In the genomic region with DNA sequence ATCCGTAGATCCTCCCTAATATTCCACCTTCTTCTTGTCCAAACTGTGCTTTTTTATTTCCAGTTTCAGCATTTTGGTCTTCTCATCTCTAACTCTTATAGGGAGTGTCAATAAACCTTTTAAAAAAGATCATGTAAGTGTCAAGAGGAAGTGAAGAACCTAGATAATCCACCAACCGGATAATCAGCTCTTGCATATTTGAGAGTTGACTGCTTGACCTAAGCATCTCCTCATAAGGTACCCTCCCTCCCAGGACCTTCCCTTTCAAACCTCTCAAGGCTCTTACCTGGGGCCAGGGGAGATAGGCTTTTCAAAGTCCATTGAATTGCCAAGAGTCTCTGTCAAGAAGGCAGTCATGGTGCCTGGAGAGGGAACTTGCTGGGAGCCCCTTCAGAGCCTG, we compare ENCODE assay signal across 23 cellular contexts. TPM values are rescaled to one million over a fixed set of nuclear protein-coding genes. Genes with fewer than 3 reads are reported as not detected.
DNase-seq lines count a peak whose midpoint lies in the region; TF ChIP-seq lines count a peak whose summit lies in the region.
"Had no signal": no experiment of that assay in that cellular context is flagged by ENCODE, and none has a peak within 500 bp of the region (broad histone marks: within the 10 kb centered on the region; RNA-seq: fewer than 3 reads in every experiment).

No MANE protein-coding gene starts in this region.

- peak; percentile 44 for DNase-seq in NCI-H526 treated with DMSO at 0.1 percent for 48 hours (lab: John Stamatoyannopoulos, UW)
- DNase-seq in NCI-H526 (lab: John Stamatoyannopoulos, UW) = no peak
- DNase-seq in epithelial cell of prostate (ENCODE audit: low read depth, low spot score) = no peak
- no peak for DNase-seq in vagina (ENCODE audit: extremely low spot score in 2 of 2)
- no peak for DNase-seq in erythroblast (lab: John Stamatoyannopoulos, UW)
- DNase-seq in activated T-helper 2 cell treated with anti-CD3 and anti-CD28 coated beads, Interferon-gamma antibody, Interleukin-2, Interleukin-4, amounts not matched to agents 10 μg/mL and 5 μg/mL and 100 μg/mL, durations not matched to agents 14 hours and 24 hours and 36 hours (ENCODE audit: low spot score) = no peak
- no peak for DNase-seq in NCI-H146 (lab: John Stamatoyannopoulos, UW)
- DNase-seq: activated CD4-positive, alpha-beta T cell treated with anti-CD3 and anti-CD28 coated beads, Interleukin-2, amount 10 ng/mL, durations not matched to agents 24 days and 14 days; activated naive CD4-positive, alpha-beta T cell treated with anti-CD3 and anti-CD28 coated beads for 36 hours; activated T-cell treated with anti-CD3 and anti-CD28 coated beads, Interleukin-2, amount 50 U/mL, for 72 hours; head of caudate nucleus; Kasumi-1; naive thymus-derived CD4-positive, alpha-beta T cell; NCI-H748 treated with DMSO at 0.1 percent for 48 hours; ovary; stimulated activated CD4-positive, alpha-beta T cell treated with anti-CD3 and anti-CD28 coated beads, Interleukin-15, amount 100 ng/mL, for 24 hours; T-helper 17 cell had no signal

- H3K27ac Mint-ChIP-seq in activated T-helper 2 cell treated with anti-CD3 and anti-CD28 coated beads, Interferon-gamma antibody, Interleukin-2, Interleukin-4, amounts not matched to agents 10 μg/mL and 5 μg/mL and 100 μg/mL, durations not matched to agents 14 hours and 24 hours and 36 hours = no peak overlapping the region
- H3K27ac Mint-ChIP-seq: activated CD4-positive, alpha-beta T cell treated with anti-CD3 and anti-CD28 coated beads, Interleukin-2, amount 10 ng/mL, durations not matched to agents 24 days and 14 days; activated naive CD4-positive, alpha-beta T cell treated with anti-CD3 and anti-CD28 coated beads for 36 hours; activated T-cell treated with anti-CD3 and anti-CD28 coated beads, Interleukin-2, amount 50 U/mL, for 72 hours; B cell; naive thymus-derived CD4-positive, alpha-beta T cell; T-helper 17 cell had no signal

- no peak overlapping the region for H3K4me3 Mint-ChIP-seq in activated T-helper 2 cell treated with anti-CD3 and anti-CD28 coated beads, Interferon-gamma antibody, Interleukin-2, Interleukin-4, amounts not matched to agents 10 μg/mL and 5 μg/mL and 100 μg/mL, durations not matched to agents 14 hours and 24 hours and 36 hours (ENCODE audit: low read depth)
- H3K4me3 Mint-ChIP-seq: activated CD4-positive, alpha-beta T cell treated with anti-CD3 and anti-CD28 coated beads, Interleukin-2, amount 10 ng/mL, durations not matched to agents 24 days and 14 days; activated naive CD4-positive, alpha-beta T cell treated with anti-CD3 and anti-CD28 coated beads for 36 hours; activated T-cell treated with anti-CD3 and anti-CD28 coated beads, Interleukin-2, amount 50 U/mL, for 72 hours; B cell; naive thymus-derived CD4-positive, alpha-beta T cell; T-helper 17 cell had no signal

- no peaks in the 10 kb centered on the region for H3K4me1 Mint-ChIP-seq in activated T-helper 2 cell treated with anti-CD3 and anti-CD28 coated beads, Interferon-gamma antibody, Interleukin-2, Interleukin-4, amounts not matched to agents 10 μg/mL and 5 μg/mL and 100 μg/mL, durations not matched to agents 14 hours and 24 hours and 36 hours (ENCODE audit: low read depth)
- H3K4me1 Mint-ChIP-seq: activated CD4-positive, alpha-beta T cell treated with anti-CD3 and anti-CD28 coated beads, Interleukin-2, amount 10 ng/mL, durations not matched to agents 24 days and 14 days; T-helper 17 cell had no signal

- TF ChIP-seq CTCF in parathyroid adenoma (IDR thresholded peaks at IDR 0.05) (no peak), vagina (IDR thresholded peaks at IDR 0.05) (no peak)

- H3K36me3 Mint-ChIP-seq in activated T-helper 2 cell treated with anti-CD3 and anti-CD28 coated beads, Interferon-gamma antibody, Interleukin-2, Interleukin-4, amounts not matched to agents 10 μg/mL and 5 μg/mL and 100 μg/mL, durations not matched to agents 14 hours and 24 hours and 36 hours (ENCODE audit: low read depth) = no peaks in the 10 kb centered on the region
- H3K36me3 Mint-ChIP-seq: naive thymus-derived CD4-positive, alpha-beta T cell had no signal

- no peaks in the 10 kb centered on the region for H3K79me2 ChIP-seq in parathyroid adenoma

- no peak overlapping the region for H2AFZ ChIP-seq in parathyroid adenoma

- TF ChIP-seq POLR2A in vagina (IDR thresholded peaks at IDR 0.05) = no peak
- TF ChIP-seq POLR2A in erythroblast (IDR thresholded peaks at IDR 0.05; ENCODE audit: low read length) = no peak

- no peaks in the 10 kb centered on the region for H3K36me3 ChIP-seq in parathyroid adenoma (ENCODE audit: control insufficient read depth, insufficient read depth, low read length)
- H3K36me3 ChIP-seq in vagina = no peaks in the 10 kb centered on the region
- H3K36me3 ChIP-seq: ovary had no signal

- H3K9ac ChIP-seq in parathyroid adenoma = no peak overlapping the region

- H3K9me3 ChIP-seq in parathyroid adenoma (ENCODE audit: control insufficient read depth, low read length) (no peaks in the 10 kb centered on the region), vagina (no peaks in the 10 kb centered on the region)
- H3K9me3 ChIP-seq: ovary had no signal

- H3K27me3 ChIP-seq in parathyroid adenoma (ENCODE audit: control insufficient read depth, insufficient read depth, low read length) (no peaks in the 10 kb centered on the region), vagina (no peaks in the 10 kb centered on the region)
- H3K27me3 ChIP-seq: ovary had no signal

- H3K9me3 Mint-ChIP-seq in activated T-helper 2 cell treated with anti-CD3 and anti-CD28 coated beads, Interferon-gamma antibody, Interleukin-2, Interleukin-4, amounts not matched to agents 10 μg/mL and 5 μg/mL and 100 μg/mL, durations not matched to agents 14 hours and 24 hours and 36 hours = no peaks in the 10 kb centered on the region
- H3K9me3 Mint-ChIP-seq: activated CD4-positive, alpha-beta T cell treated with anti-CD3 and anti-CD28 coated beads, Interleukin-2, amount 10 ng/mL, durations not matched to agents 24 days and 14 days; activated naive CD4-positive, alpha-beta T cell treated with anti-CD3 and anti-CD28 coated beads for 36 hours; activated T-cell treated with anti-CD3 and anti-CD28 coated beads, Interleukin-2, amount 50 U/mL, for 72 hours had no signal

- intact Hi-C loops in vagina (cut with DNase I) = no loop called here
- intact Hi-C loops in activated T-helper 2 cell treated with anti-CD3 and anti-CD28 coated beads, Interferon-gamma antibody, Interleukin-2, Interleukin-4, amounts not matched to agents 10 μg/mL and 5 μg/mL and 100 μg/mL, durations not matched to agents 14 hours and 24 hours and 36 hours (cut with micrococcal nuclease) = no loop called here

- H3K4me3 ChIP-seq in parathyroid adenoma (ENCODE audit: low read depth, low read length) (peak overlapping the region; percentile 48), vagina (no peak overlapping the region)
- H3K4me3 ChIP-seq: coronary artery, ovary, SK-N-MC had no signal

- H3K4me1 ChIP-seq in parathyroid adenoma (peaks cover 6% of the 10 kb centered on the region), vagina (no peaks in the 10 kb centered on the region)

- H3K27me3 Mint-ChIP-seq in activated T-helper 2 cell treated with anti-CD3 and anti-CD28 coated beads, Interferon-gamma antibody, Interleukin-2, Interleukin-4, amounts not matched to agents 10 μg/mL and 5 μg/mL and 100 μg/mL, durations not matched to agents 14 hours and 24 hours and 36 hours (ENCODE audit: low read depth) = peaks cover 42% of the 10 kb centered on the region

- peak overlapping the region; percentile 26 for H3K4me2 ChIP-seq in parathyroid adenoma (ENCODE audit: low read length)

- H3K27ac ChIP-seq in epithelial cell of prostate (peak overlapping the region; percentile 99), parathyroid adenoma (no peak overlapping the region), vagina (peak overlapping the region; percentile 53)
- H3K27ac ChIP-seq: coronary artery, HL-60, ovary, RWPE1, SK-N-MC had no signal

RNA-seq across cellular contexts. Expression of gene EHF, which starts 0.7 kb away (rescaled TPM):
- total RNA-seq in vagina = 121 TPM
- total RNA-seq in activated T-helper 2 cell treated with anti-CD3 and anti-CD28 coated beads, Interferon-gamma antibody, Interleukin-2, Interleukin-4, amounts not matched to agents 10 μg/mL and 5 μg/mL and 100 μg/mL, durations not matched to agents 14 hours and 24 hours and 36 hours = not detected in 2 replicates
- total RNA-seq: activated CD4-positive, alpha-beta T cell treated with anti-CD3 and anti-CD28 coated beads, Interleukin-2, amount 10 ng/mL, durations not matched to agents 24 days and 14 days; activated naive CD4-positive, alpha-beta T cell treated with anti-CD3 and anti-CD28 coated beads for 36 hours; activated T-cell treated with anti-CD3 and anti-CD28 coated beads, Interleukin-2, amount 50 U/mL, for 72 hours; B cell had no signal

Comparison
In these comparisons a context has a peak if more than half of its experiments do, and no peak if none do; other contexts are left out.
1. RNA of gene EHF, which starts 0.7 kb away (total RNA-seq): 121 TPM in vagina (single experiment); not detected in activated T-helper 2 cell treated with anti-CD3 and anti-CD28 coated beads, Interferon-gamma antibody, Interleukin-2, Interleukin-4, amounts not matched to agents 10 μg/mL and 5 μg/mL and 100 μg/mL, durations not matched to agents 14 hours and 24 hours and 36 hours; every median in the first group is over 100 times any median in the second.